In genomic region chr5:18811616-18812015, GRCh38 we compare ENCODE assay signal across 12 cellular contexts.
"Had no signal": no experiment of that assay in that cellular context is flagged by ENCODE, and none has a peak within 500 bp of the region (broad histone marks: within the 10 kb centered on the region; RNA-seq: fewer than 3 reads in every experiment).

No MANE protein-coding gene starts in this region.

- H3K4me1 ChIP-seq: right lobe of liver had no signal

- DNase-seq: activated CD4-positive, alpha-beta T cell treated with anti-CD3 and anti-CD28 coated beads for 4 hours; activated CD8-positive, alpha-beta memory T cell treated with anti-CD3 and anti-CD28 coated beads, Interleukin-2, amount 50 U/mL, for 48 hours; activated CD8-positive, alpha-beta T cell treated with anti-CD3 and anti-CD28 coated beads, Interleukin-2, amount 10 ng/mL, durations not matched to agents 7 days and 5 days; activated naive CD8-positive, alpha-beta T cell treated with anti-CD3 and anti-CD28 coated beads, Interleukin-2, amount 50 U/mL, for 24 hours; kidney glomerular epithelial cell; right lobe of liver; stimulated activated CD4-positive, alpha-beta T cell treated with anti-CD3 and anti-CD28 coated beads, Interleukin-1b, Interleukin-23, amount 100 ng/mL, for 48 hours; stimulated activated naive CD4-positive, alpha-beta T cell; T-helper 1 cell; trophoblast cell had no signal

- H3K36me3 ChIP-seq: right lobe of liver had no signal

- H3K9me3 ChIP-seq: right lobe of liver had no signal

- H3K79me2 ChIP-seq: hepatocyte had no signal

- H2AFZ ChIP-seq: hepatocyte had no signal

- H3K4me2 ChIP-seq: hepatocyte had no signal

- ATAC-seq: activated CD8-positive, alpha-beta T cell treated with anti-CD3 and anti-CD28 coated beads, Interleukin-2, amount 10 ng/mL, durations not matched to agents 7 days and 5 days; activated naive CD8-positive, alpha-beta T cell treated with anti-CD3 and anti-CD28 coated beads, Interleukin-2, amount 50 U/mL, for 24 hours; right lobe of liver had no signal

- H3K27me3 ChIP-seq: hepatocyte, right lobe of liver had no signal

- H3K4me3 ChIP-seq: hepatocyte, right lobe of liver had no signal

- H3K27ac ChIP-seq: hepatocyte, right lobe of liver, VCaP had no signal
